10 cellular contexts compared by ENCODE assay signal in genomic region chr12:101172316-101172715, GRCh38. TPM values are rescaled to one million over a fixed set of nuclear protein-coding genes. Genes with fewer than 3 reads are reported as not detected.
DNase-seq lines count a peak whose midpoint lies in the region; ATAC-seq and TF ChIP-seq lines count a peak whose summit lies in the region.
"Had no signal": no experiment of that assay in that cellular context is flagged by ENCODE, and none has a peak within 500 bp of the region (broad histone marks: within the 10 kb centered on the region; RNA-seq: fewer than 3 reads in every experiment).

No MANE protein-coding gene starts in this region.

- H2AFZ ChIP-seq in GM23338 = peak overlapping the region; percentile 80

- no peaks in the 10 kb centered on the region for H3K9me3 Mint-ChIP-seq in GM23338
- peaks cover 0 to 9% (median 2%) of the 10 kb centered on the region in 8 donors for H3K9me3 Mint-ChIP-seq in CD4-positive, alpha-beta memory T cell

- H3K4me1 ChIP-seq in GM23338 (ENCODE audit: insufficient read depth) = no peaks in the 10 kb centered on the region
- no peaks in the 10 kb centered on the region for H3K4me1 ChIP-seq in CD4-positive, alpha-beta memory T cell (ENCODE audit: insufficient read depth, low read length)

- no peaks in the 10 kb centered on the region; the same call in 2 of the 3 replicates for H3K4me1 Mint-ChIP-seq in GM23338
- no peaks in the 10 kb centered on the region for H3K4me1 Mint-ChIP-seq in CD4-positive, alpha-beta memory T cell

- DNase-seq in AG04449 (ENCODE audit: low read depth, low spot score) (no peak), GM23338 (ENCODE audit: low spot score) (peak; percentile 86), iPS-NIHi7 (ENCODE audit: extremely low spot score) (peak; percentile 87), NCI-H2081 treated with DMSO at 0.1 percent for 48 hours (lab: John Stamatoyannopoulos, UW) (no peak)
- DNase-seq in CD4-positive, alpha-beta memory T cell = no peak
- DNase-seq in stimulated activated CD4-positive, alpha-beta T cell treated with anti-CD3 and anti-CD28 coated beads, Interleukin-12 subunit alpha, Interleukin-12 subunit beta, amount 100 ng/mL, for 4 hours = no peak
- DNase-seq: NCI-H510A treated with DMSO at 0.1 percent for 48 hours had no signal

- CTCF ChIA-PET in AG04449 (lab: Yijun Ruan, JAX) = interaction anchor here (0.7 to 1.0 kb wide), 2 partner anchors 15 to 152 kb away, joined by 3 read pairs; no protein-coding TSS in a partner anchor
- CTCF ChIA-PET in CD4-positive, alpha-beta memory T cell (lab: Charles Lee; ENCODE audit: partially characterized antibody) = no interaction called here

- no peaks in the 10 kb centered on the region for H3K36me3 ChIP-seq in GM23338 (ENCODE audit: insufficient read depth)
- no peaks in the 10 kb centered on the region for H3K36me3 ChIP-seq in CD4-positive, alpha-beta memory T cell (ENCODE audit: insufficient read depth, low read length)

- no peak overlapping the region for H3K4me3 Mint-ChIP-seq in GM23338
- H3K4me3 Mint-ChIP-seq in CD4-positive, alpha-beta memory T cell = peak overlapping the region in 1 of 8 donors; percentile 52

- no peaks in the 10 kb centered on the region for H3K9me3 ChIP-seq in CD4-positive, alpha-beta memory T cell (ENCODE audit: control insufficient read depth in 1 of 2, low read length in 2 of 2)

- no peaks in the 10 kb centered on the region for H3F3A ChIP-seq in GM23338 (replicated peaks; ENCODE audit: low read depth)

- H3K4me3 ChIP-seq in AG04449 (ENCODE audit: low read depth, low read length) (no peak overlapping the region), GM23338 (no peak overlapping the region)
- H3K4me3 ChIP-seq in CD4-positive, alpha-beta memory T cell (ENCODE audit: low read length in 2 of 2) = no peak overlapping the region

- H3K36me3 Mint-ChIP-seq in GM23338 (ENCODE audit: low read depth) = no peaks in the 10 kb centered on the region
- H3K36me3 Mint-ChIP-seq in CD4-positive, alpha-beta memory T cell = no peaks in the 10 kb centered on the region

- H3K27me3 ChIP-seq in GM23338 (ENCODE audit: insufficient read depth) = no peaks in the 10 kb centered on the region
- H3K27me3 ChIP-seq in CD4-positive, alpha-beta memory T cell (ENCODE audit: insufficient read depth, low read length) = no peaks in the 10 kb centered on the region

- H4K20me1 ChIP-seq in GM23338 (replicated peaks; ENCODE audit: insufficient read depth) = no peaks in the 10 kb centered on the region

- H3K9me2 ChIP-seq in GM23338 (ENCODE audit: insufficient read depth) = no peaks in the 10 kb centered on the region

- no peaks in the 10 kb centered on the region for H3K79me2 ChIP-seq in GM23338 (replicated peaks; ENCODE audit: insufficient read depth)

- H3K27ac Mint-ChIP-seq in GM23338 = no peak overlapping the region; the same call in 1 of the 2 replicates
- H3K27ac Mint-ChIP-seq in CD4-positive, alpha-beta memory T cell = no peak overlapping the region

- no peak overlapping the region for H3K4me2 ChIP-seq in GM23338

- H3K27me3 Mint-ChIP-seq in GM23338 (ENCODE audit: insufficient read depth, low read depth, poor library complexity) = no peaks in the 10 kb centered on the region
- H3K27me3 Mint-ChIP-seq in CD4-positive, alpha-beta memory T cell = peaks cover 3 to 8% of the 10 kb centered on the region in 2 donors

- TF ChIP-seq CTCF in AG04449 (IDR thresholded peaks at IDR 0.05; ENCODE audit: insufficient read depth, low read length, missing control alignments) (peak; percentile 9), GM23338 (conservative IDR thresholded peaks at IDR 0.05; ENCODE audit: low read depth in 2 of 2) (peak; percentile 72 to 98)

- intact Hi-C loops in CD4-positive, alpha-beta memory T cell (cut with micrococcal nuclease) = no loop called here

- POLR2A ChIA-PET in AG04449 (lab: Yijun Ruan, JAX) = no interaction called here
- POLR2A ChIA-PET in CD4-positive, alpha-beta memory T cell (lab: Charles Lee; ENCODE audit: partially characterized antibody) = no interaction called here

- ATAC-seq in GM23338 = peak; percentile 100
- peak; percentile 53 for ATAC-seq in SK-N-SH treated with all-trans-retinoic acid at 6 μM for 48 hours
- no peak for ATAC-seq in GM19397 (IDR thresholded peaks at IDR 0.05; ENCODE audit: unreplicated experiment)

- no peak overlapping the region for H3K27ac ChIP-seq in GM23338 (ENCODE audit: low read depth)
- no peak overlapping the region for H3K27ac ChIP-seq in CD4-positive, alpha-beta memory T cell (ENCODE audit: low read depth, low read length)
- H3K27ac ChIP-seq: VCaP had no signal

TF ChIP-seq in GM23338, 12 proteins besides CTCF, POLR2A, EP300 and RAD21 (continues in another document):
- no peak for TF ChIP-seq ZNF114 (CRISPR knock-in tag; IDR thresholded peaks at IDR 0.05)
- no peak for TF ChIP-seq CREB1 (CRISPR knock-in tag; IDR thresholded peaks at IDR 0.05; ENCODE audit: low read depth)
- TF ChIP-seq NANOG (IDR thresholded peaks at IDR 0.05; ENCODE audit: borderline replicate concordance) = no peak
- TF ChIP-seq ETS1 (IDR thresholded peaks at IDR 0.05) = no peak

TF ChIP-seq in SK-N-SH treated with all-trans-retinoic acid at 6 μM for 48 hours, 23 proteins besides CTCF, POLR2A, EP300 and RAD21 (continues in another document):
- no peak for TF ChIP-seq TSHZ2 (CRISPR knock-in tag; IDR thresholded peaks at IDR 0.05)
- TF ChIP-seq ZC3H10 (CRISPR knock-in tag; IDR thresholded peaks at IDR 0.05) = no peak
- no peak for TF ChIP-seq SNAI2 (CRISPR knock-in tag; IDR thresholded peaks at IDR 0.05)
- no peak for TF ChIP-seq ZNF565 (CRISPR knock-in tag; conservative IDR thresholded peaks at IDR 0.05; ENCODE audit: low read depth)
- TF ChIP-seq TOX (CRISPR knock-in tag; IDR thresholded peaks at IDR 0.05; ENCODE audit: borderline replicate concordance) = no peak
- TF ChIP-seq CSDC2 (CRISPR knock-in tag; IDR thresholded peaks at IDR 0.05) = no peak
- TF ChIP-seq POU6F1 (CRISPR knock-in tag; IDR thresholded peaks at IDR 0.05; ENCODE audit: borderline replicate concordance, low read depth) = no peak
- no peak for TF ChIP-seq PPARA (CRISPR knock-in tag; IDR thresholded peaks at IDR 0.05; ENCODE audit: borderline replicate concordance)
- no peak for TF ChIP-seq PATZ1 (CRISPR knock-in tag; IDR thresholded peaks at IDR 0.05; ENCODE audit: borderline replicate concordance)
- TF ChIP-seq ESRRG (CRISPR knock-in tag; IDR thresholded peaks at IDR 0.05) = no peak
- TF ChIP-seq RARB (CRISPR knock-in tag; IDR thresholded peaks at IDR 0.05) = no peak
- no peak for TF ChIP-seq TCF4 (CRISPR knock-in tag; IDR thresholded peaks at IDR 0.05; ENCODE audit: borderline replicate concordance)
- no peak for TF ChIP-seq ISL1 (CRISPR knock-in tag; IDR thresholded peaks at IDR 0.05)

RNA-seq across cellular contexts. Expression of gene SLC5A8, which starts 37.7 kb away (rescaled TPM):
- 0.10 and 0.35 TPM in 2 replicates for total RNA-seq in GM23338 (2014; rRNA removed; shearing (Covaris generic))
- 0.10 TPM in 1 of 2 replicates, not detected in the other for polyA plus RNA-seq in GM23338 (2016; fragmentation: Nextera tagmentation; extraction: Ambion mirVana)
- not detected for total RNA-seq in CD4-positive, alpha-beta memory T cell
- polyA plus RNA-seq in CD4-positive, alpha-beta memory T cell = not detected

Comparison
In these comparisons a context has a peak if more than half of its experiments do, and no peak if none do; other contexts are left out.
1. DNase-seq: peak in GM23338 (single experiment) and iPS-NIHi7 (single experiment); none in AG04449 (single experiment), NCI-H2081 treated with DMSO at 0.1 percent for 48 hours (single experiment), CD4-positive, alpha-beta memory T cell (0 of 5) and stimulated activated CD4-positive, alpha-beta T cell treated with anti-CD3 and anti-CD28 coated beads, Interleukin-12 subunit alpha, Interleukin-12 subunit beta, amount 100 ng/mL, for 4 hours (single experiment).